Comparison of ENCODE assay signal across 13 cellular contexts in the genomic region with DNA sequence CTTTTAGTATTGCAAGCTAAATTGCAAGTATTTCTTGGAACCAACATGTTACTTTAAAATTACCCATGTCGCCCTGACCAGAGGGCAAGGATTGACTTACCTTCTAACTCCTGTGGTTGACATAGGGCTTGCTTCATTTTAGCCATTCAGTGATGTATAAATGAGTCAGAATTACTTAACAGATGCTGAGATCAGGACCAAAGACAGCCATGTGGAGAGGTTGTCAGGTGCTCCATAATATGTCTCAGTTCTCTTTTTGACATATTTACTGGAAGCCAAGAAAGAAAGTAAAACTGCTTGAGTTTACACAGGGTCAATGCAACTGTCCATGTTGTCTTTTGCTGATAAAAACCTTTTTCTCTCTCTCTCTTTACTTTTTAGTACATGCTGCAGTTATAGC. TPM values are rescaled to one million over a fixed set of nuclear protein-coding genes. Genes with fewer than 3 reads are reported as not detected.
DNase-seq lines count a peak whose midpoint lies in the region; ATAC-seq, FAIRE-seq and TF ChIP-seq lines count a peak whose summit lies in the region.
"Had no signal": no experiment of that assay in that cellular context is flagged by ENCODE, and none has a peak within 500 bp of the region (broad histone marks: within the 10 kb centered on the region; RNA-seq: fewer than 3 reads in every experiment).

No MANE protein-coding gene starts in this region.

- no peak for TF ChIP-seq POLR2A in GM12878 (IDR thresholded peaks at IDR 0.05; ENCODE audit: low read depth, low read length)

- H4K20me1 ChIP-seq in GM12878 (ENCODE audit: control insufficient read depth, insufficient read depth) = no peaks in the 10 kb centered on the region

- H2AFZ ChIP-seq in GM12878 (ENCODE audit: control insufficient read depth, low read depth, low read length) = peak overlapping the region; percentile 24

- RAD21 ChIA-PET in GM12878 (lab: Charles Lee; ENCODE audit: unreplicated experiment) = interaction anchor here (2.9 kb wide), 1 partner anchor 185 kb away, joined by 12 read pairs; no protein-coding TSS in a partner anchor

- 39% methylated on average over 1 of the region's 1 CpG for WGBS in GM12878 (ENCODE audit: insufficient coverage, insufficient replicate concordance, low lambda C conversion rate, missing lambda C conversion rate)

- in situ Hi-C loops in GM12878 (cut with MboI) = no loop called here

- peaks cover 8% of the 10 kb centered on the region; the same call in 1 of the 2 replicates for H3K4me1 ChIP-seq in GM12878 (ENCODE audit: control insufficient read depth, insufficient read depth, low read length)

- no peak for TF ChIP-seq CTCF in GM12878 (IDR thresholded peaks at IDR 0.05 in 2 of 3, conservative IDR thresholded peaks at IDR 0.05 in 1 of 3; ENCODE audit: control insufficient read depth in 2 of 3, extremely low read depth in 1 of 3, insufficient read depth in 1 of 3, low read depth in 3 of 3, low read length in 3 of 3)

- H3K4me2 ChIP-seq in GM12878 (ENCODE audit: control insufficient read depth, insufficient read depth) = peak overlapping the region; percentile 62

- peak; percentile 67 to 72; a peak in 2 of 4 replicates for TF ChIP-seq EP300 in GM12878 (IDR thresholded peaks at IDR 0.05; ENCODE audit: borderline replicate concordance in 1 of 2, control insufficient read depth in 1 of 2, low read depth in 2 of 2, low read length in 2 of 2)

- TF ChIP-seq RAD21 in GM12878 (IDR thresholded peaks at IDR 0.05; ENCODE audit: insufficient read depth, low read depth, low read length) = no peak

- POLR2A ChIA-PET in GM12878 (lab: Charles Lee) = no interaction called here

- no TSS peak for BruUV-seq in GM12878 (replicated peaks; lab: Mats Ljungman, UMichigan)

- H3K9me3 ChIP-seq in GM12878 (replicated peaks; ENCODE audit: control insufficient read depth, insufficient read depth, low read length) = no peaks in the 10 kb centered on the region

- peak; percentile 95 for ATAC-seq in GM18858 (IDR thresholded peaks at IDR 0.05; ENCODE audit: unreplicated experiment)
- peak; percentile 94 for ATAC-seq in GM21367 (IDR thresholded peaks at IDR 0.05; ENCODE audit: unreplicated experiment)
- peak; percentile 92 for ATAC-seq in HG03060 (IDR thresholded peaks at IDR 0.05; ENCODE audit: low read depth, unreplicated experiment)
- peak; percentile 99 for ATAC-seq in GM12878
- ATAC-seq: SK-N-SH treated with all-trans-retinoic acid at 6 μM for 48 hours had no signal

- H3K27me3 ChIP-seq in GM12878 (replicated peaks in 1 of 2; ENCODE audit: control insufficient read depth in 2 of 2, insufficient read depth in 2 of 2, low read length in 1 of 2) = no peaks in the 10 kb centered on the region

- peaks cover 0 to 2% of the 10 kb centered on the region in 2 experiments; a peak in 2 of 4 replicates for H3K36me3 ChIP-seq in GM12878 (ENCODE audit: control insufficient read depth in 2 of 2, insufficient read depth in 2 of 2, low read length in 1 of 2)

- H3K79me2 ChIP-seq in GM12878 (ENCODE audit: control insufficient read depth, insufficient read depth, low read length) = no peaks in the 10 kb centered on the region

- H3K27ac ChIP-seq in GM12878 (ENCODE audit: control insufficient read depth, insufficient read depth) = peak overlapping the region; percentile 38; the same call in 1 of the 2 replicates
- H3K27ac ChIP-seq: HL-60 had no signal

- no peak overlapping the region for H3K4me3 ChIP-seq in GM12878

- intact Hi-C loops in GM12878 (cut with micrococcal nuclease; ENCODE audit: unreplicated experiment) = no loop called here

- CTCF ChIA-PET in GM12878 (lab: Yijun Ruan, JAX) = interaction anchor here (1.5 kb wide), 1 partner anchor 184 kb away, joined by 3 read pairs; no protein-coding TSS in a partner anchor

- SMC1A ChIA-PET in GM12878 (lab: Charles Lee; ENCODE audit: uncharacterized antibody, unreplicated experiment) = interaction anchor here (0.6 to 2.4 kb wide), 3 partner anchors 8 to 190 kb away, joined by 3 to 6 read pairs (median 3); no protein-coding TSS in a partner anchor

- FAIRE-seq in GM12878 (lab: Jason Lieb, UNC) = peak; percentile 99

- no peak overlapping the region for H3K9ac ChIP-seq in GM12878 (ENCODE audit: control insufficient read depth, insufficient read depth, low read length)

- peak; percentile 53 for DNase-seq in GM12878 (ENCODE audit: low read depth, low spot score)
- DNase-seq in SKM-1 (lab: John Stamatoyannopoulos, UW; ENCODE audit: unreplicated experiment) = no peak
- no peak for DNase-seq in NCI-H1092 treated with DMSO at 0.1 percent for 48 hours (lab: John Stamatoyannopoulos, UW)
- DNase-seq in NCI-H2196 treated with DMSO at 0.1 percent for 48 hours (lab: John Stamatoyannopoulos, UW; ENCODE audit: unreplicated experiment) = no peak
- DNase-seq: DMS53; NCI-H2029 treated with DMSO at 0.1 percent for 48 hours; stimulated activated CD4-positive, alpha-beta T cell treated with anti-CD3 and anti-CD28 coated beads, Interleukin-12 subunit alpha, Interleukin-12 subunit beta, amount 100 ng/mL, for 4 hours; substantia nigra had no signal

TF ChIP-seq in GM12878, 131 proteins besides CTCF, POLR2A, EP300 and RAD21 (continues in another document):
- TF ChIP-seq SPI1 (IDR thresholded peaks at IDR 0.05; ENCODE audit: borderline replicate concordance, insufficient read depth, low read depth, low read length) (peak; percentile 90), ETV6 (conservative IDR thresholded peaks at IDR 0.05 in 1 of 2, IDR thresholded peaks at IDR 0.05 in 1 of 2; ENCODE audit: borderline replicate concordance in 1 of 2, low read depth in 1 of 2) (peak in 1 of 2 experiments; percentile 23; a peak in 1 of 4 replicates), ZNF24 (IDR thresholded peaks at IDR 0.05) (peak; percentile 87), PKNOX1 (IDR thresholded peaks at IDR 0.05) (peak; percentile 54; the same call in 1 of the 2 replicates), IKZF2 (IDR thresholded peaks at IDR 0.05) (peak; percentile 47 to 59; a peak in 2 of 4 replicates), BACH1 (IDR thresholded peaks at IDR 0.05; ENCODE audit: borderline replicate concordance) (peak; percentile 13; the same call in 1 of the 2 replicates), STAT3 (IDR thresholded peaks at IDR 0.05; ENCODE audit: low read depth, low read length) (peak; percentile 95; the same call in 1 of the 2 replicates), KAT2A (conservative IDR thresholded peaks at IDR 0.05; ENCODE audit: control insufficient read depth, low read depth, low read length) (no peak), TBL1XR1 (IDR thresholded peaks at IDR 0.05; ENCODE audit: low read depth, low read length) (no peak)
- TF ChIP-seq, protein P1, sequence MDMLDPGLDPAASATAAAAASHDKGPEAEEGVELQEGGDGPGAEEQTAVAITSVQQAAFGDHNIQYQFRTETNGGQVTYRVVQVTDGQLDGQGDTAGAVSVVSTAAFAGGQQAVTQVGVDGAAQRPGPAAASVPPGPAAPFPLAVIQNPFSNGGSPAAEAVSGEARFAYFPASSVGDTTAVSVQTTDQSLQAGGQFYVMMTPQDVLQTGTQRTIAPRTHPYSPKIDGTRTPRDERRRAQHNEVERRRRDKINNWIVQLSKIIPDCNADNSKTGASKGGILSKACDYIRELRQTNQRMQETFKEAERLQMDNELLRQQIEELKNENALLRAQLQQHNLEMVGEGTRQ (IDR thresholded peaks at IDR 0.05; ENCODE audit: borderline replicate concordance, low read depth, low read length) = peak; percentile 33; the same call in 1 of the 2 replicates

RNA-seq across cellular contexts. Expression of gene F2RL2, which starts 33.2 kb away (rescaled TPM):
- total RNA-seq in GM12878 (2013; cell fraction: nucleolus; rRNA removed) = 0.46 TPM in 1 of 2 replicates, not detected in the other
- total RNA-seq in GM12878 (2014; rRNA removed) (not detected in 2 replicates), GM12878 (2014; rRNA removed; fragmentation: Illumina TruSeq; extraction: Trizol) (not detected in 2 replicates), GM12878 (2021) (not detected in 2 replicates)
- polyA plus RNA-seq in GM12878 (2011; ENCODE audit: low read depth) = 0.07 TPM
- polyA plus RNA-seq in GM12878 (2011; rRNA removed) (0.08 and 0.09 TPM in 2 replicates), GM12878 (2014; fragmentation: Illumina TruSeq; extraction: Trizol) (0.04 TPM in 1 of 2 replicates, not detected in the other), GM12878 (2014; fragmentation: Nextera tagmentation; extraction: Ambion mirVana) (under 1 TPM in 1 of 2 experiments, not detected in 1; 0.03 TPM), GM12878 (2014; rRNA removed) (0.11 TPM in 1 of 2 replicates, not detected in the other), GM12878 (2016; fragmentation: Nextera tagmentation; extraction: Ambion mirVana) (under 1 TPM; 0.15 to 0.24 TPM)
- 0.06 TPM in 1 of 2 replicates, not detected in the other for polyA plus RNA-seq in GM12878 (2011; cell fraction: cytosol; rRNA removed)
- polyA plus RNA-seq in GM12878 (2011; cell fraction: nucleus; rRNA removed) = 0.10 TPM in 2 replicates
- 0.07 TPM in 1 of 2 replicates, not detected in the other for polyA plus RNA-seq in GM12878 (2012)
- not detected in 2 replicates for polyA minus RNA-seq in GM12878 (2011; rRNA and poly(A)+ RNA removed)
- polyA minus RNA-seq in GM12878 (2011; cell fraction: cytosol; rRNA and poly(A)+ RNA removed) = not detected in 2 replicates
- polyA minus RNA-seq in GM12878 (2011; cell fraction: nucleus; rRNA and poly(A)+ RNA removed) = not detected in 2 replicates
